Comparison of ENCODE assay signal across 14 cellular contexts in genomic region chr11:116427903-116428637, GRCh38.
A peak's percentile ranks its signal among the peaks of the same experiment; 100 is the strongest.
DNase-seq lines count a peak whose midpoint lies in the region; ATAC-seq, FAIRE-seq and TF ChIP-seq lines count a peak whose summit lies in the region.
"Had no signal": no experiment of that assay in that cellular context is flagged by ENCODE, and none has a peak within 500 bp of the region (broad histone marks: within the 10 kb centered on the region; RNA-seq: fewer than 3 reads in every experiment).

No MANE protein-coding gene starts in this region.

- H3F3A ChIP-seq in GM23248 (ENCODE audit: insufficient read depth): no peaks in the 10 kb centered on the region

- no peaks in the 10 kb centered on the region for H3K27me3 ChIP-seq in small intestine (ENCODE audit: control insufficient read depth in 2 of 2, insufficient read depth in 2 of 2, low read length in 2 of 2)
- H3K27me3 ChIP-seq in GM23248 (replicated peaks; ENCODE audit: insufficient read depth): no peaks in the 10 kb centered on the region
- no peaks in the 10 kb centered on the region for H3K27me3 ChIP-seq in endodermal cell (ENCODE audit: control insufficient read depth, insufficient read depth, low read length, poor library complexity, severe bottlenecking)
- H3K27me3 ChIP-seq: gastroesophageal sphincter had no signal

- no peak overlapping the region for H3K4me3 Mint-ChIP-seq in endodermal cell
- H3K4me3 Mint-ChIP-seq: T-cell had no signal

- ATAC-seq in GM21423 (IDR thresholded peaks at IDR 0.05; ENCODE audit: unreplicated experiment): no peak
- ATAC-seq: gastroesophageal sphincter, left lung, T-cell had no signal

- TF ChIP-seq CTCF in fibroblast of the aortic adventitia (IDR thresholded peaks at IDR 0.05; ENCODE audit: insufficient read depth, low read length) (no peak), endodermal cell (conservative IDR thresholded peaks at IDR 0.05) (no peak)

- H3K27ac ChIP-seq in small intestine (ENCODE audit: low read depth in 1 of 2, low read length in 1 of 2) (peak overlapping the region; percentile 37 to 43), GM23248 (no peak overlapping the region), endodermal cell (ENCODE audit: low read depth, low read length) (no peak overlapping the region)
- H3K27ac ChIP-seq: gastroesophageal sphincter, left lung had no signal

- no peaks in the 10 kb centered on the region for H3K36me3 Mint-ChIP-seq in endodermal cell (ENCODE audit: low read depth)
- H3K36me3 Mint-ChIP-seq: T-cell had no signal

- no peak overlapping the region for H3K9ac ChIP-seq in GM23248
- H3K9ac ChIP-seq in endodermal cell (ENCODE audit: extremely low read depth, low read length, poor library complexity, severe bottlenecking): no peak overlapping the region

- H4K20me1 ChIP-seq in GM23248 (ENCODE audit: insufficient read depth): no peaks in the 10 kb centered on the region

- H3K4me3 ChIP-seq in fibroblast of the aortic adventitia (ENCODE audit: low read depth, low read length) (no peak overlapping the region), small intestine (ENCODE audit: low read depth in 1 of 2, low read length in 2 of 2) (no peak overlapping the region), GM23248 (no peak overlapping the region), endodermal cell (ENCODE audit: low read length) (no peak overlapping the region)
- H3K4me3 ChIP-seq: gastroesophageal sphincter, left lung had no signal

- no peaks in the 10 kb centered on the region for H3K9me2 ChIP-seq in GM23248 (ENCODE audit: insufficient read depth)

- H3K4me1 ChIP-seq in small intestine (ENCODE audit: control insufficient read depth in 2 of 2, insufficient read depth in 1 of 2, low read depth in 1 of 2, low read length in 1 of 2) (peaks cover 0 to 6% of the 10 kb centered on the region in 2 donors), GM23248 (ENCODE audit: insufficient read depth) (no peaks in the 10 kb centered on the region), endodermal cell (ENCODE audit: control insufficient read depth, insufficient read depth, low read length) (peaks cover 4% of the 10 kb centered on the region)
- H3K4me1 ChIP-seq: left lung had no signal

- in situ Hi-C loops in GM23248 (cut with MboI): no loop called here

- no peak for FAIRE-seq in small intestine (lab: Jason Lieb, UNC)
- FAIRE-seq: GM18507 had no signal

- no peak overlapping the region for H3K4me2 ChIP-seq in GM23248 (ENCODE audit: unreplicated experiment)

- WGBS in small intestine, 3 donors: 8 to 28% (median 10%) methylated on average over 11 of the region's 11 CpGs
- WGBS in GM23248 (ENCODE audit: low coverage in 1 of 2, low lambda C conversion rate in 2 of 2, missing lambda C conversion rate in 2 of 2), 2 experiments: 15 to 16% methylated on average over 11 of the region's 11 CpGs
- WGBS in endodermal cell (ENCODE audit: insufficient coverage in 1 of 2, insufficient read length in 1 of 2), 2 experiments: 63 to 80% methylated on average over 7 to 11 of the region's 11 CpGs

- no peaks in the 10 kb centered on the region for H3K79me2 ChIP-seq in GM23248 (ENCODE audit: insufficient read depth)

- H3K36me3 ChIP-seq in small intestine (ENCODE audit: control insufficient read depth in 2 of 2, insufficient read depth in 2 of 2, low read length in 2 of 2) (no peaks in the 10 kb centered on the region), GM23248 (ENCODE audit: low read depth) (no peaks in the 10 kb centered on the region), endodermal cell (ENCODE audit: control insufficient read depth, insufficient read depth, low read length) (no peaks in the 10 kb centered on the region)
- H3K36me3 ChIP-seq: gastroesophageal sphincter, left lung had no signal

- DNase-seq in NCI-H187 treated with DMSO at 0.1 percent for 48 hours (lab: John Stamatoyannopoulos, UW) (peak; percentile 7), NCI-H187 (lab: John Stamatoyannopoulos, UW) (no peak), NCI-H526 (lab: John Stamatoyannopoulos, UW) (peak; percentile 90 to 96), fibroblast of the aortic adventitia (ENCODE audit: low read depth) (peak; percentile 2), small intestine (no peak), GM23248 (no peak), endodermal cell (no peak)
- DNase-seq: 8988T; left lung; stimulated activated CD4-positive, alpha-beta T cell treated with anti-CD3 and anti-CD28 coated beads, Interleukin-2, amount 100 ng/mL, for 48 hours; T-cell had no signal

- H3K9me3 ChIP-seq in small intestine (ENCODE audit: control insufficient read depth, low read depth): no peaks in the 10 kb centered on the region
- H3K9me3 ChIP-seq in GM23248 (ENCODE audit: low read depth): no peaks in the 10 kb centered on the region
- H3K9me3 ChIP-seq in endodermal cell (ENCODE audit: control insufficient read depth, low read length): no peaks in the 10 kb centered on the region
- H3K9me3 ChIP-seq: gastroesophageal sphincter, left lung had no signal

- peaks cover 16% of the 10 kb centered on the region for H3K4me1 Mint-ChIP-seq in endodermal cell
- H3K4me1 Mint-ChIP-seq: T-cell had no signal

- no peaks in the 10 kb centered on the region for H3K9me3 Mint-ChIP-seq in endodermal cell
- H3K9me3 Mint-ChIP-seq: T-cell had no signal

- no peak overlapping the region for H3K27ac Mint-ChIP-seq in endodermal cell
- H3K27ac Mint-ChIP-seq: T-cell had no signal

- H3K27me3 Mint-ChIP-seq in endodermal cell (ENCODE audit: insufficient read depth): peaks cover 14% of the 10 kb centered on the region

- H2AFZ ChIP-seq in GM23248: no peak overlapping the region

Comparison
In these comparisons a context has a peak if more than half of its experiments do, and no peak if none do; other contexts are left out.
1. DNase-seq: peak in NCI-H187 treated with DMSO at 0.1 percent for 48 hours (single experiment), NCI-H526 (2 of 2) and fibroblast of the aortic adventitia (single experiment); none in NCI-H187 (0 of 2), small intestine (single experiment), GM23248 (single experiment) and endodermal cell (single experiment).
2. H3K27ac ChIP-seq: peak in small intestine (2 of 2); none in GM23248 (single experiment) and endodermal cell (single experiment).